ENCODE assay signal across 20 cellular contexts in the genomic region with DNA sequence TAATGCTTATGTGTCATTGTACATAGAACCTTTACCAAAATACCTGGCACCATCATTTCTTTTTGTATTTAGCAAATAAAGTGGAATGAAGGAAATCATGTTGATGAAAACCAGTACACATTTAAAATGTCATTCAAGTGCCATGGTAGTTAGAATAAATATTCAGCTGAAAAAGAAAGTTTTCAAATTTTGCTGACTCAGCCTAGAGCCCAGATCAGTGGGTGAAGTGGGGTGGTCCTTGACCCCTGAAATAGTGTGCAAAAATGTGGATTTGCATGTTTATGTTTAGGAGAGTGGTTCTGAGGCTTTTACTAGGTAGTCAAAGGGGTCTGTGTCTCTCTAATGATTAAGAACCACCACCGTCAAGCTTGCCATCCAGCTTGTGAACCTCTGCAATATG.
DNase-seq lines count a peak whose midpoint lies in the region; ATAC-seq, FAIRE-seq and TF ChIP-seq lines count a peak whose summit lies in the region.
"Had no signal": no experiment of that assay in that cellular context is flagged by ENCODE, and none has a peak within 500 bp of the region (broad histone marks: within the 10 kb centered on the region; RNA-seq: fewer than 3 reads in every experiment).

No MANE protein-coding gene starts in this region.

- H4K91ac ChIP-seq in IMR-90 (ENCODE audit: insufficient read depth, low read depth, low read length) (no peak overlapping the region), H1 (replicated peaks; ENCODE audit: insufficient read length, low read length) (no peak overlapping the region)

- POLR2A ChIA-PET in A549 (lab: Yijun Ruan, JAX) (no interaction called here), IMR-90 (lab: Charles Lee; ENCODE audit: unreplicated experiment) (no interaction called here), H1 (lab: Charles Lee; ENCODE audit: partially characterized antibody) (no interaction called here)

- H3K56ac ChIP-seq in IMR-90 (ENCODE audit: extremely low read depth, insufficient read depth, low read length) (no peak overlapping the region), H1 (replicated peaks; ENCODE audit: insufficient read length, low read depth, low read length) (no peak overlapping the region)

- TF ChIP-seq POLR2A in A549 (IDR thresholded peaks at IDR 0.05; ENCODE audit: low read length) (no peak), IMR-90 (IDR thresholded peaks at IDR 0.05; ENCODE audit: low read depth, low read length) (no peak), H1 (IDR thresholded peaks at IDR 0.05; ENCODE audit: control extremely low read depth in 1 of 2, low read depth in 2 of 2, low read length in 2 of 2) (no peak)

- H2BK12ac ChIP-seq in H1 (ENCODE audit: low read depth, low read length): no peak overlapping the region

- H3K23me2 ChIP-seq in H1 (ENCODE audit: low read depth, low read length): no peaks in the 10 kb centered on the region

- H3K4me3 ChIP-seq in A549: no peak overlapping the region
- H3K4me3 ChIP-seq in IMR-90 (ENCODE audit: insufficient read depth, low read depth, low read length): no peak overlapping the region
- no peak overlapping the region for H3K4me3 ChIP-seq in H1 (ENCODE audit: extremely low read depth in 1 of 4, insufficient read depth in 2 of 4, low read depth in 3 of 4, low read length in 4 of 4)
- H3K4me3 ChIP-seq in right cardiac atrium (ENCODE audit: low read length): no peak overlapping the region
- H3K4me3 ChIP-seq: BLaER1 treated with 17β-estradiol and CSF1 and Interleukin-3, amounts not matched to agents 10 nM and 100 nM had no signal

- WGBS in A549 (ENCODE audit: missing lambda C conversion rate): 94% methylated on average over 1 of the region's 1 CpG
- WGBS in IMR-90 (ENCODE audit: extremely low coverage in 2 of 2, insufficient read length in 1 of 2), 2 experiments: no CpG with 5 or more reads among the region's 1 CpG
- WGBS in H1 (ENCODE audit: extremely low coverage in 1 of 2, insufficient coverage in 1 of 2, insufficient read length in 1 of 2, insufficient replicate concordance in 2 of 2, low coverage in 1 of 2, low lambda C conversion rate in 2 of 2, missing lambda C conversion rate in 1 of 2), 2 experiments: 79% methylated on average over 1 of the region's 1 CpG; no CpG with 5 or more reads in 1 of the 2 experiments
- 95% methylated on average over 1 of the region's 1 CpG for WGBS in right cardiac atrium

- H3K14ac ChIP-seq in IMR-90 (replicated peaks; ENCODE audit: low read depth, low read length) (no peak overlapping the region), H1 (ENCODE audit: insufficient read length) (no peak overlapping the region)

- H3K4me1 ChIP-seq in A549 (no peaks in the 10 kb centered on the region), IMR-90 (ENCODE audit: control insufficient read depth, insufficient read depth, low read length) (peaks cover 3% of the 10 kb centered on the region), H1 (replicated peaks in 1 of 4; ENCODE audit: control insufficient read depth in 3 of 4, insufficient read depth in 4 of 4, low read length in 3 of 4) (no peaks in the 10 kb centered on the region), right cardiac atrium (ENCODE audit: control insufficient read depth, insufficient read depth, low read length) (no peaks in the 10 kb centered on the region)
- H3K4me1 ChIP-seq: BLaER1 treated with 17β-estradiol and CSF1 and Interleukin-3, amounts not matched to agents 10 nM and 100 nM; Caco-2 had no signal

- TF ChIP-seq RAD21 in A549 (conservative IDR thresholded peaks at IDR 0.05 in 1 of 2, IDR thresholded peaks at IDR 0.05 in 1 of 2) (no peak), IMR-90 (IDR thresholded peaks at IDR 0.05; ENCODE audit: low read length) (no peak), H1 (IDR thresholded peaks at IDR 0.05 in 1 of 2, conservative IDR thresholded peaks at IDR 0.05 in 1 of 2; ENCODE audit: low read depth in 2 of 2, low read length in 2 of 2) (no peak)

- intact Hi-C loops in IMR-90 (cut with micrococcal nuclease): no loop called here
- intact Hi-C loops in right cardiac atrium (cut with DNase I): no loop called here

- H3K4me2 ChIP-seq in A549 (no peak overlapping the region), IMR-90 (ENCODE audit: low read depth, low read length) (no peak overlapping the region), H1 (ENCODE audit: insufficient read depth in 1 of 2, low read depth in 2 of 2, low read length in 2 of 2) (no peak overlapping the region)
- H3K4me2 ChIP-seq: BLaER1 treated with 17β-estradiol and CSF1 and Interleukin-3, amounts not matched to agents 10 nM and 100 nM had no signal

- TF ChIP-seq CTCF in A549 (IDR thresholded peaks at IDR 0.05): no peak
- TF ChIP-seq CTCF in IMR-90 (conservative IDR thresholded peaks at IDR 0.05; ENCODE audit: low read depth, low read length): no peak
- no peak for TF ChIP-seq CTCF in H1 (IDR thresholded peaks at IDR 0.05; ENCODE audit: control extremely low read depth in 1 of 3, insufficient read depth in 1 of 3, low read depth in 1 of 3, low read length in 3 of 3)

- H2BK120ac ChIP-seq in IMR-90 (ENCODE audit: low read depth, low read length): no peak overlapping the region
- H2BK120ac ChIP-seq in H1 (replicated peaks; ENCODE audit: low read depth, low read length): no peak overlapping the region

- H2AFZ ChIP-seq in IMR-90 (replicated peaks; ENCODE audit: low read length, poor library complexity): no peak overlapping the region
- peak overlapping the region; percentile 58; the same call in 1 of the 2 replicates for H2AFZ ChIP-seq in H1 (ENCODE audit: low read length)

- BruUV-seq in IMR-90 (replicated peaks; lab: Mats Ljungman, UMichigan): no TSS peak

- no peak overlapping the region for H3K27ac ChIP-seq in A549
- H3K27ac ChIP-seq in IMR-90 (ENCODE audit: insufficient read depth, low read length): no peak overlapping the region
- no peak overlapping the region for H3K27ac ChIP-seq in H1 (ENCODE audit: low read depth, low read length)
- H3K27ac ChIP-seq in right cardiac atrium (ENCODE audit: low read length): no peak overlapping the region
- H3K27ac ChIP-seq: BLaER1 treated with 17β-estradiol and CSF1 and Interleukin-3, amounts not matched to agents 10 nM and 100 nM; C4-2B had no signal

- H3K4ac ChIP-seq in IMR-90 (ENCODE audit: low read depth, low read length) (no peak overlapping the region), H1 (replicated peaks; ENCODE audit: insufficient read length, low read depth, low read length) (no peak overlapping the region)

- H2BK5ac ChIP-seq in IMR-90 (ENCODE audit: low read depth, low read length, poor library complexity, severe bottlenecking) (no peak overlapping the region), H1 (ENCODE audit: low read depth, low read length) (no peak overlapping the region)

- CTCF ChIA-PET in A549 (lab: Yijun Ruan, JAX): interaction anchor here (1.6 kb wide), 1 partner anchor 14 kb away, joined by 4 read pairs; no protein-coding TSS in a partner anchor
- CTCF ChIA-PET in IMR-90 (lab: Yijun Ruan, JAX): no interaction called here
- CTCF ChIA-PET in H1 (lab: Charles Lee; ENCODE audit: partially characterized antibody): interaction anchor here (0.9 to 2.7 kb wide), 2 partner anchors 11 to 17 kb away, joined by 4 to 8 read pairs; no protein-coding TSS in a partner anchor

- no peak overlapping the region for H2AK9ac ChIP-seq in IMR-90 (replicated peaks; ENCODE audit: low read depth, low read length, poor library complexity)

- dilution Hi-C loops in IMR-90 (cut with HindIII; ENCODE audit: low sequenced_read_pairs, unreplicated experiment): no loop called here

- ATAC-seq in A549 (no peak), IMR-90 (ENCODE audit: low read depth) (no peak), right cardiac atrium (no peak)
- ATAC-seq: CD8-positive, alpha-beta T cell had no signal

- H3K9me3 ChIP-seq in A549 (no peaks in the 10 kb centered on the region), IMR-90 (ENCODE audit: control insufficient read depth, insufficient read depth, low read length) (no peaks in the 10 kb centered on the region), H1 (ENCODE audit: insufficient read depth in 2 of 2, low read depth in 1 of 2, low read length in 1 of 2) (no peaks in the 10 kb centered on the region), right cardiac atrium (ENCODE audit: control insufficient read depth, low read length) (no peaks in the 10 kb centered on the region)
- H3K9me3 ChIP-seq: Caco-2 had no signal

- H3K18ac ChIP-seq in IMR-90 (ENCODE audit: low read depth, low read length): no peak overlapping the region
- no peak overlapping the region for H3K18ac ChIP-seq in H1 (ENCODE audit: extremely low read depth, low read length)

- H2AK5ac ChIP-seq in IMR-90 (ENCODE audit: low read depth, low read length): no peak overlapping the region
- H2AK5ac ChIP-seq in H1 (ENCODE audit: low read depth, low read length): no peak overlapping the region

- in situ Hi-C loops in IMR-90 (cut with MboI; ENCODE audit: low sequenced_read_pairs): no loop called here

- H3K23ac ChIP-seq in IMR-90 (ENCODE audit: low read depth, low read length): no peak overlapping the region
- H3K23ac ChIP-seq in H1 (ENCODE audit: insufficient read length): no peak overlapping the region

- H4K20me1 ChIP-seq in IMR-90 (ENCODE audit: insufficient read depth, low read length) (no peaks in the 10 kb centered on the region), H1 (replicated peaks in 1 of 2; ENCODE audit: control insufficient read depth in 1 of 2, insufficient read depth in 2 of 2, low read length in 2 of 2) (no peaks in the 10 kb centered on the region)
- H4K20me1 ChIP-seq: BLaER1 treated with 17β-estradiol and CSF1 and Interleukin-3, amounts not matched to agents 10 nM and 100 nM had no signal

- H2BK15ac ChIP-seq in IMR-90 (ENCODE audit: low read depth, low read length) (no peak overlapping the region), H1 (ENCODE audit: low read length) (no peak overlapping the region)

- H3K79me1 ChIP-seq in IMR-90 (ENCODE audit: low read depth in 1 of 2, low read length in 2 of 2): no peaks in the 10 kb centered on the region
- no peaks in the 10 kb centered on the region for H3K79me1 ChIP-seq in H1 (ENCODE audit: low read depth, low read length)

- H3K9ac ChIP-seq in IMR-90 (ENCODE audit: low read depth, low read length) (no peak overlapping the region), H1 (replicated peaks in 1 of 4; ENCODE audit: extremely low read depth in 1 of 4, low read depth in 3 of 4, low read length in 3 of 4) (no peak overlapping the region)
- H3K9ac ChIP-seq: BLaER1 treated with 17β-estradiol and CSF1 and Interleukin-3, amounts not matched to agents 10 nM and 100 nM had no signal

- FAIRE-seq in A549 (lab: Jason Lieb, UNC): no peak
- no peak for FAIRE-seq in H1 (lab: Jason Lieb, UNC)
- FAIRE-seq: A204.1, D721Med, G401.6, GM12891, GM19239 had no signal

- H2BK20ac ChIP-seq in IMR-90 (ENCODE audit: low read depth, low read length): no peak overlapping the region
- no peak overlapping the region for H2BK20ac ChIP-seq in H1 (ENCODE audit: low read length)

- TF ChIP-seq EP300 in A549 (IDR thresholded peaks at IDR 0.05) (no peak), H1 (IDR thresholded peaks at IDR 0.05; ENCODE audit: borderline replicate concordance in 1 of 2, low read depth in 2 of 2, low read length in 2 of 2) (no peak)

- H3K36me3 ChIP-seq in IMR-90 (ENCODE audit: control insufficient read depth, insufficient read depth, low read length): no peaks in the 10 kb centered on the region
- no peaks in the 10 kb centered on the region for H3K36me3 ChIP-seq in H1 (ENCODE audit: control insufficient read depth in 2 of 4, insufficient read depth in 4 of 4, low read length in 3 of 4)
- H3K36me3 ChIP-seq: BLaER1 treated with 17β-estradiol and CSF1 and Interleukin-3, amounts not matched to agents 10 nM and 100 nM had no signal

- H3K27me3 ChIP-seq in IMR-90 (ENCODE audit: control insufficient read depth, insufficient read depth, low read length) (no peaks in the 10 kb centered on the region), H1 (replicated peaks in 1 of 4; ENCODE audit: control insufficient read depth in 3 of 4, extremely low read depth in 1 of 4, insufficient read depth in 3 of 4, low read length in 3 of 4) (no peaks in the 10 kb centered on the region), right cardiac atrium (ENCODE audit: control insufficient read depth, insufficient read depth) (no peaks in the 10 kb centered on the region)
- H3K27me3 ChIP-seq: BLaER1 treated with 17β-estradiol and CSF1 and Interleukin-3, amounts not matched to agents 10 nM and 100 nM had no signal

- no peak overlapping the region for H4K5ac ChIP-seq in IMR-90 (ENCODE audit: low read depth, low read length)
- H4K5ac ChIP-seq in H1 (ENCODE audit: insufficient read length, low read depth, low read length): no peak overlapping the region

- H4K8ac ChIP-seq in IMR-90 (ENCODE audit: low read depth in 2 of 2, low read length in 2 of 2) (no peak overlapping the region), H1 (ENCODE audit: extremely low read depth, insufficient read depth, low read length) (no peak overlapping the region)

- no peaks in the 10 kb centered on the region for H3K79me2 ChIP-seq in H1 (ENCODE audit: control insufficient read depth in 1 of 2, insufficient read depth in 2 of 2, low read length in 2 of 2)

- DNase-seq in A549 (ENCODE audit: low read depth in 1 of 2, low spot score in 1 of 2) (no peak), IMR-90 (no peak), H1 (ENCODE audit: low read depth in 1 of 2, low spot score in 2 of 2) (no peak), right cardiac atrium (no peak), NCI-H748 treated with DMSO at 0.1 percent for 48 hours (lab: John Stamatoyannopoulos, UW) (no peak)
- DNase-seq: 8988T; AML-193; Caco-2; Calu3; CD4-positive, alpha-beta T cell; CD8-positive, alpha-beta T cell; DMS79 treated with DMSO at 0.1 percent for 48 hours; GF-D8 had no signal

- no peaks in the 10 kb centered on the region for H3K9me1 ChIP-seq in IMR-90 (ENCODE audit: insufficient read depth, low read length)
